ENCODE assay signal across 1 cellular context in genomic region chr12:133080051-133080618, GRCh38.
TF ChIP-seq lines count a peak whose summit lies in the region.

No MANE protein-coding gene starts in this region.

TF ChIP-seq in GM12878, 131 proteins besides CTCF, POLR2A, EP300 and RAD21 (continued from another document and continues in another):
- TF ChIP-seq FOS (IDR thresholded peaks at IDR 0.05; ENCODE audit: borderline replicate concordance, extremely low read depth, insufficient read length) (no peak), POLR2AphosphoS5 (IDR thresholded peaks at IDR 0.05; ENCODE audit: low read length) (0 out of 2 replicates have a peak, but pooled peaks have one; percentile 75), TARDBP (IDR thresholded peaks at IDR 0.05; ENCODE audit: borderline replicate concordance) (peak; percentile 93; the same call in 1 of the 2 replicates), NRF1 (conservative IDR thresholded peaks at IDR 0.05; ENCODE audit: low read depth, low read length) (peak; percentile 36), ESRRA (IDR thresholded peaks at IDR 0.05; ENCODE audit: low read length) (no peak; the same call in 1 of the 2 replicates), NFXL1 (IDR thresholded peaks at IDR 0.05; ENCODE audit: borderline replicate concordance) (no peak), RBBP5 (conservative IDR thresholded peaks at IDR 0.05) (no peak), CREM (IDR thresholded peaks at IDR 0.05; ENCODE audit: low read depth) (peak; percentile 99), ELK1 (IDR thresholded peaks at IDR 0.05; ENCODE audit: low read depth, low read length) (peak; percentile 76; the same call in 1 of the 2 replicates), CBX5 (IDR thresholded peaks at IDR 0.05; ENCODE audit: low read depth) (no peak), ZBTB33 (IDR thresholded peaks at IDR 0.05) (no peak), RELA (IDR thresholded peaks at IDR 0.05; ENCODE audit: borderline replicate concordance, partially characterized antibody) (peak; percentile 64), PBX3 (IDR thresholded peaks at IDR 0.05; ENCODE audit: insufficient replicate concordance, low read depth, low read length) (no peak), SREBF1 (IDR thresholded peaks at IDR 0.05; ENCODE audit: low read length) (peak; percentile 79), DPF2 (IDR thresholded peaks at IDR 0.05) (no peak), SUZ12 (IDR thresholded peaks at IDR 0.05; ENCODE audit: unreplicated experiment) (no peak), ZNF622 (IDR thresholded peaks at IDR 0.05) (no peak), E2F8 (IDR thresholded peaks at IDR 0.05; ENCODE audit: low read depth, partially characterized antibody) (peak; percentile 59), E4F1 (IDR thresholded peaks at IDR 0.05; ENCODE audit: borderline replicate concordance, partially characterized antibody) (peak; percentile 65), IRF3 (IDR thresholded peaks at IDR 0.05) (0 out of 2 replicates have a peak, but pooled peaks have one; percentile 6), E2F4 (IDR thresholded peaks at IDR 0.05; ENCODE audit: low read depth, low read length) (0 out of 2 replicates have a peak, but pooled peaks have one; percentile 9), SIN3A (IDR thresholded peaks at IDR 0.05; ENCODE audit: low read depth, low read length) (no peak; the same call in 1 of the 2 replicates), PKNOX1 (IDR thresholded peaks at IDR 0.05) (peak; percentile 34; the same call in 1 of the 2 replicates), BCL11A (IDR thresholded peaks at IDR 0.05; ENCODE audit: low read depth, low read length) (no peak), PAX5 (IDR thresholded peaks at IDR 0.05; ENCODE audit: borderline replicate concordance, low read depth, low read length) (peak; percentile 60; the same call in 1 of the 2 replicates), MEF2B (IDR thresholded peaks at IDR 0.05; ENCODE audit: partially characterized antibody, poor library complexity, severe bottlenecking) (no peak), NR2F1 (conservative IDR thresholded peaks at IDR 0.05) (no peak), STAT1 (conservative IDR thresholded peaks at IDR 0.05) (no peak; the same call in 1 of the 2 replicates), JUNB (IDR thresholded peaks at IDR 0.05) (no peak), ZBTB4 (CRISPR knock-in tag; IDR thresholded peaks at IDR 0.05) (no peak), MYC (IDR thresholded peaks at IDR 0.05; ENCODE audit: insufficient read depth, insufficient read length, insufficient replicate concordance, low read length, severe bottlenecking) (no peak), NBN (IDR thresholded peaks at IDR 0.05) (peak; percentile 79), SPI1 (IDR thresholded peaks at IDR 0.05; ENCODE audit: borderline replicate concordance, insufficient read depth, low read depth, low read length) (no peak), TAF1 (IDR thresholded peaks at IDR 0.05; ENCODE audit: borderline replicate concordance, low read depth, low read length) (0 out of 2 replicates have a peak, but pooled peaks have one; percentile 9), NKRF (conservative IDR thresholded peaks at IDR 0.05) (no peak)
